In the genomic region with DNA sequence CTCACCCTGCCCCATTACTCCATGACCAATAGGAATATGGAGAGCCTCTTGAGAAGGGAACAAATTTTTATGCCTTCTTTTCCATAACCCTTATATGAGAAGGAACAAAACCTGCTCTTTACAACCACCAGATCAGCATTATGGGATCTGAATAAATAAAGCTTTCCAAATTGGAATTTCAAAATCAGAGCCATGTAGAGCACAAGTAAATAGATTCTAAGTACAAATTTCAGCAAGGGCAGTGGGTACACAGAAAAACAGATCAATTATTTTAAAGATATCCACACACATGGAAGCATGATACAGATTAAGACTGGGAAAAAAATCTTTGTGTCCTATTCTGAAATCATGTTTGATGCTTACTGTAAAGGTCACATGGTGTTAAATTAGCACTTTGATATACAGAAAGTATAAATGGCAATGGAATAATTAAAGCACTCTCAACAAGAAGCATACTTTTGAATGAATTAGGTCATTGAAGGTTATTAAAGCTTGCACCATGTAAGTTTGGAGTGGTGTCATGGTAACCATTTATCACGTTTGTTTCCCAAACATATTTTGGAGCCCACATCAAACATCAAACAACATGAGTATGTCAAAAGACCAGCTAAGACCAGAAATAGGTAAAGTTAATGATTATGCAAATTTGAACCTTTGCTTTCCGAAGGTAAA, we compare ENCODE assay signal across 2 cellular contexts.
A peak's percentile ranks its signal among the peaks of the same experiment; 100 is the strongest.
TF ChIP-seq lines count a peak whose summit lies in the region.

No MANE protein-coding gene starts in this region.

TF ChIP-seq in liver, 16 proteins besides CTCF, POLR2A, EP300 and RAD21:
- TF ChIP-seq FOXA1 (IDR thresholded peaks at IDR 0.05) (peak; percentile 82), JUND (IDR thresholded peaks at IDR 0.05) (peak; percentile 50 to 56), NR2F2 (IDR thresholded peaks at IDR 0.05) (no peak), FOXA2 (IDR thresholded peaks at IDR 0.05) (peak; percentile 88), RXRA (IDR thresholded peaks at IDR 0.05) (peak; percentile 77 to 82), HNF4G (IDR thresholded peaks at IDR 0.05) (peak; percentile 42), GABPA (IDR thresholded peaks at IDR 0.05 in 1 of 2, conservative IDR thresholded peaks at IDR 0.05 in 1 of 2) (peak in 1 of 2 donors; percentile 27), YY1 (IDR thresholded peaks at IDR 0.05) (peak; percentile 72), TAF1 (conservative IDR thresholded peaks at IDR 0.05) (no peak), SP1 (IDR thresholded peaks at IDR 0.05) (peak; percentile 90), HNF4A (conservative IDR thresholded peaks at IDR 0.05) (peak; percentile 79 to 81), EGR1 (IDR thresholded peaks at IDR 0.05; ENCODE audit: low read depth in 2 of 2) (peak in 1 of 2 donors; percentile 36)
- TF ChIP-seq, protein P1, sequence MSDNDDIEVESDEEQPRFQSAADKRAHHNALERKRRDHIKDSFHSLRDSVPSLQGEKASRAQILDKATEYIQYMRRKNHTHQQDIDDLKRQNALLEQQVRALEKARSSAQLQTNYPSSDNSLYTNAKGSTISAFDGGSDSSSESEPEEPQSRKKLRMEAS (IDR thresholded peaks at IDR 0.05): peak; percentile 70
- TF ChIP-seq, protein P2, sequence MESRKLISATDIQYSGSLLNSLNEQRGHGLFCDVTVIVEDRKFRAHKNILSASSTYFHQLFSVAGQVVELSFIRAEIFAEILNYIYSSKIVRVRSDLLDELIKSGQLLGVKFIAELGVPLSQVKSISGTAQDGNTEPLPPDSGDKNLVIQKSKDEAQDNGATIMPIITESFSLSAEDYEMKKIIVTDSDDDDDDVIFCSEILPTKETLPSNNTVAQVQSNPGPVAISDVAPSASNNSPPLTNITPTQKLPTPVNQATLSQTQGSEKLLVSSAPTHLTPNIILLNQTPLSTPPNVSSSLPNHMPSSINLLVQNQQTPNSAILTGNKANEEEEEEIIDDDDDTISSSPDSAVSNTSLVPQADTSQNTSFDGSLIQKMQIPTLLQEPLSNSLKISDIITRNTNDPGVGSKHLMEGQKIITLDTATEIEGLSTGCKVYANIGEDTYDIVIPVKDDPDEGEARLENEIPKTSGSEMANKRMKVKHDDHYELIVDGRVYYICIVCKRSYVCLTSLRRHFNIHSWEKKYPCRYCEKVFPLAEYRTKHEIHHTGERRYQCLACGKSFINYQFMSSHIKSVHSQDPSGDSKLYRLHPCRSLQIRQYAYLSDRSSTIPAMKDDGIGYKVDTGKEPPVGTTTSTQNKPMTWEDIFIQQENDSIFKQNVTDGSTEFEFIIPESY (IDR thresholded peaks at IDR 0.05): peak; percentile 54
- TF ChIP-seq, protein P3, sequence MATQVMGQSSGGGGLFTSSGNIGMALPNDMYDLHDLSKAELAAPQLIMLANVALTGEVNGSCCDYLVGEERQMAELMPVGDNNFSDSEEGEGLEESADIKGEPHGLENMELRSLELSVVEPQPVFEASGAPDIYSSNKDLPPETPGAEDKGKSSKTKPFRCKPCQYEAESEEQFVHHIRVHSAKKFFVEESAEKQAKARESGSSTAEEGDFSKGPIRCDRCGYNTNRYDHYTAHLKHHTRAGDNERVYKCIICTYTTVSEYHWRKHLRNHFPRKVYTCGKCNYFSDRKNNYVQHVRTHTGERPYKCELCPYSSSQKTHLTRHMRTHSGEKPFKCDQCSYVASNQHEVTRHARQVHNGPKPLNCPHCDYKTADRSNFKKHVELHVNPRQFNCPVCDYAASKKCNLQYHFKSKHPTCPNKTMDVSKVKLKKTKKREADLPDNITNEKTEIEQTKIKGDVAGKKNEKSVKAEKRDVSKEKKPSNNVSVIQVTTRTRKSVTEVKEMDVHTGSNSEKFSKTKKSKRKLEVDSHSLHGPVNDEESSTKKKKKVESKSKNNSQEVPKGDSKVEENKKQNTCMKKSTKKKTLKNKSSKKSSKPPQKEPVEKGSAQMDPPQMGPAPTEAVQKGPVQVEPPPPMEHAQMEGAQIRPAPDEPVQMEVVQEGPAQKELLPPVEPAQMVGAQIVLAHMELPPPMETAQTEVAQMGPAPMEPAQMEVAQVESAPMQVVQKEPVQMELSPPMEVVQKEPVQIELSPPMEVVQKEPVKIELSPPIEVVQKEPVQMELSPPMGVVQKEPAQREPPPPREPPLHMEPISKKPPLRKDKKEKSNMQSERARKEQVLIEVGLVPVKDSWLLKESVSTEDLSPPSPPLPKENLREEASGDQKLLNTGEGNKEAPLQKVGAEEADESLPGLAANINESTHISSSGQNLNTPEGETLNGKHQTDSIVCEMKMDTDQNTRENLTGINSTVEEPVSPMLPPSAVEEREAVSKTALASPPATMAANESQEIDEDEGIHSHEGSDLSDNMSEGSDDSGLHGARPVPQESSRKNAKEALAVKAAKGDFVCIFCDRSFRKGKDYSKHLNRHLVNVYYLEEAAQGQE (IDR thresholded peaks at IDR 0.05): peak; percentile 81
- TF ChIP-seq, protein P4, sequence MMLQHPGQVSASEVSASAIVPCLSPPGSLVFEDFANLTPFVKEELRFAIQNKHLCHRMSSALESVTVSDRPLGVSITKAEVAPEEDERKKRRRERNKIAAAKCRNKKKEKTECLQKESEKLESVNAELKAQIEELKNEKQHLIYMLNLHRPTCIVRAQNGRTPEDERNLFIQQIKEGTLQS (IDR thresholded peaks at IDR 0.05): no peak

TF ChIP-seq in HepG2, 621 proteins besides CTCF, POLR2A, EP300 and RAD21:
- TF ChIP-seq ZSCAN30 (CRISPR knock-in tag; IDR thresholded peaks at IDR 0.05): no peak
- TF ChIP-seq, protein P5, sequence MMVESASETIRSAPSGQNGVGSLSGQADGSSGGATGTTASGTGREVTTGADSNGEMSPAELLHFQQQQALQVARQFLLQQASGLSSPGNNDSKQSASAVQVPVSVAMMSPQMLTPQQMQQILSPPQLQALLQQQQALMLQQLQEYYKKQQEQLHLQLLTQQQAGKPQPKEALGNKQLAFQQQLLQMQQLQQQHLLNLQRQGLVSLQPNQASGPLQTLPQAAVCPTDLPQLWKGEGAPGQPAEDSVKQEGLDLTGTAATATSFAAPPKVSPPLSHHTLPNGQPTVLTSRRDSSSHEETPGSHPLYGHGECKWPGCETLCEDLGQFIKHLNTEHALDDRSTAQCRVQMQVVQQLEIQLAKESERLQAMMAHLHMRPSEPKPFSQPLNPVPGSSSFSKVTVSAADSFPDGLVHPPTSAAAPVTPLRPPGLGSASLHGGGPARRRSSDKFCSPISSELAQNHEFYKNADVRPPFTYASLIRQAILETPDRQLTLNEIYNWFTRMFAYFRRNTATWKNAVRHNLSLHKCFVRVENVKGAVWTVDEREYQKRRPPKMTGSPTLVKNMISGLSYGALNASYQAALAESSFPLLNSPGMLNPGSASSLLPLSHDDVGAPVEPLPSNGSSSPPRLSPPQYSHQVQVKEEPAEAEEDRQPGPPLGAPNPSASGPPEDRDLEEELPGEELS (CRISPR knock-in tag; IDR thresholded peaks at IDR 0.05): no peak
- TF ChIP-seq PAX8 (CRISPR knock-in tag; IDR thresholded peaks at IDR 0.05; ENCODE audit: borderline replicate concordance): no peak
- TF ChIP-seq, protein P6, sequence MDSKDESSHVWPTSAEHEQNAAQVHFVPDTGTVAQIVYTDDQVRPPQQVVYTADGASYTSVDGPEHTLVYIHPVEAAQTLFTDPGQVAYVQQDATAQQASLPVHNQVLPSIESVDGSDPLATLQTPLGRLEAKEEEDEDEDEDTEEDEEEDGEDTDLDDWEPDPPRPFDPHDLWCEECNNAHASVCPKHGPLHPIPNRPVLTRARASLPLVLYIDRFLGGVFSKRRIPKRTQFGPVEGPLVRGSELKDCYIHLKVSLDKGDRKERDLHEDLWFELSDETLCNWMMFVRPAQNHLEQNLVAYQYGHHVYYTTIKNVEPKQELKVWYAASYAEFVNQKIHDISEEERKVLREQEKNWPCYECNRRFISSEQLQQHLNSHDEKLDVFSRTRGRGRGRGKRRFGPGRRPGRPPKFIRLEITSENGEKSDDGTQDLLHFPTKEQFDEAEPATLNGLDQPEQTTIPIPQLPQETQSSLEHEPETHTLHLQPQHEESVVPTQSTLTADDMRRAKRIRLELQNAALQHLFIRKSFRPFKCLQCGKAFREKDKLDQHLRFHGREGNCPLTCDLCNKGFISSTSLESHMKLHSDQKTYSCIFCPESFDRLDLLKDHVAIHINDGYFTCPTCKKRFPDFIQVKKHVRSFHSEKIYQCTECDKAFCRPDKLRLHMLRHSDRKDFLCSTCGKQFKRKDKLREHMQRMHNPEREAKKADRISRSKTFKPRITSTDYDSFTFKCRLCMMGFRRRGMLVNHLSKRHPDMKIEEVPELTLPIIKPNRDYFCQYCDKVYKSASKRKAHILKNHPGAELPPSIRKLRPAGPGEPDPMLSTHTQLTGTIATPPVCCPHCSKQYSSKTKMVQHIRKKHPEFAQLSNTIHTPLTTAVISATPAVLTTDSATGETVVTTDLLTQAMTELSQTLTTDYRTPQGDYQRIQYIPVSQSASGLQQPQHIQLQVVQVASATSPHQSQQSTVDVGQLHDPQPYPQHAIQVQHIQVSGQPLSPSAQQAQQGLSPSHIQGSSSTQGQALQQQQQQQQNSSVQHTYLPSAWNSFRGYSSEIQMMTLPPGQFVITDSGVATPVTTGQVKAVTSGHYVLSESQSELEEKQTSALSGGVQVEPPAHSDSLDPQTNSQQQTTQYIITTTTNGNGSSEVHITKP (CRISPR knock-in tag; IDR thresholded peaks at IDR 0.05; ENCODE audit: low read depth): no peak
- no peak for TF ChIP-seq FOXJ3 (CRISPR knock-in tag; IDR thresholded peaks at IDR 0.05; ENCODE audit: borderline replicate concordance)
- TF ChIP-seq ATRX (CRISPR knock-in tag; IDR thresholded peaks at IDR 0.05; ENCODE audit: borderline replicate concordance): no peak
- TF ChIP-seq TRIM24 (CRISPR knock-in tag; IDR thresholded peaks at IDR 0.05): no peak
- TF ChIP-seq SALL2 (CRISPR knock-in tag; IDR thresholded peaks at IDR 0.05): no peak
- TF ChIP-seq, protein P7, sequence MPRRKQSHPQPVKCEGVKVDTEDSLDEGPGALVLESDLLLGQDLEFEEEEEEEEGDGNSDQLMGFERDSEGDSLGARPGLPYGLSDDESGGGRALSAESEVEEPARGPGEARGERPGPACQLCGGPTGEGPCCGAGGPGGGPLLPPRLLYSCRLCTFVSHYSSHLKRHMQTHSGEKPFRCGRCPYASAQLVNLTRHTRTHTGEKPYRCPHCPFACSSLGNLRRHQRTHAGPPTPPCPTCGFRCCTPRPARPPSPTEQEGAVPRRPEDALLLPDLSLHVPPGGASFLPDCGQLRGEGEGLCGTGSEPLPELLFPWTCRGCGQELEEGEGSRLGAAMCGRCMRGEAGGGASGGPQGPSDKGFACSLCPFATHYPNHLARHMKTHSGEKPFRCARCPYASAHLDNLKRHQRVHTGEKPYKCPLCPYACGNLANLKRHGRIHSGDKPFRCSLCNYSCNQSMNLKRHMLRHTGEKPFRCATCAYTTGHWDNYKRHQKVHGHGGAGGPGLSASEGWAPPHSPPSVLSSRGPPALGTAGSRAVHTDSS (CRISPR knock-in tag; conservative IDR thresholded peaks at IDR 0.05): no peak
- TF ChIP-seq, protein P8, sequence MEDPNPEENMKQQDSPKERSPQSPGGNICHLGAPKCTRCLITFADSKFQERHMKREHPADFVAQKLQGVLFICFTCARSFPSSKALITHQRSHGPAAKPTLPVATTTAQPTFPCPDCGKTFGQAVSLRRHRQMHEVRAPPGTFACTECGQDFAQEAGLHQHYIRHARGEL (CRISPR knock-in tag; IDR thresholded peaks at IDR 0.05): no peak
- TF ChIP-seq ZNF557 (CRISPR knock-in tag; IDR thresholded peaks at IDR 0.05): no peak
- no peak for TF ChIP-seq DPF2 (CRISPR knock-in tag; IDR thresholded peaks at IDR 0.05; ENCODE audit: borderline replicate concordance, low read depth)
- no peak for TF ChIP-seq ZNF335 (CRISPR knock-in tag; IDR thresholded peaks at IDR 0.05)
- TF ChIP-seq CREB1 (IDR thresholded peaks at IDR 0.05): no peak
- no peak for TF ChIP-seq CREB1 (CRISPR knock-in tag; IDR thresholded peaks at IDR 0.05)
- TF ChIP-seq GATAD2A (CRISPR knock-in tag; IDR thresholded peaks at IDR 0.05): no peak
- no peak for TF ChIP-seq JARID2 (CRISPR knock-in tag; IDR thresholded peaks at IDR 0.05; ENCODE audit: insufficient replicate concordance)
TF ChIP-seq in HepG2: peak in this region for 0.
